In genomic region chr21:31922881-31923280, GRCh38 we compare ENCODE assay signal across 21 cellular contexts. TPM values are rescaled to one million over a fixed set of nuclear protein-coding genes. Genes with fewer than 3 reads are reported as not detected.
A peak's percentile ranks its signal among the peaks of the same experiment; 100 is the strongest.
DNase-seq lines count a peak whose midpoint lies in the region; ATAC-seq, FAIRE-seq and TF ChIP-seq lines count a peak whose summit lies in the region.
"Had no signal": no experiment of that assay in that cellular context is flagged by ENCODE, and none has a peak within 500 bp of the region (broad histone marks: within the 10 kb centered on the region; RNA-seq: fewer than 3 reads in every experiment).

No MANE protein-coding gene starts in this region.

- TF ChIP-seq CTCF in K562 (IDR thresholded peaks at IDR 0.05 in 2 of 3, conservative IDR thresholded peaks at IDR 0.05 in 1 of 3; ENCODE audit: insufficient read depth in 2 of 3, low read depth in 1 of 3, low read length in 3 of 3), result no peak
- no peak for TF ChIP-seq CTCF in neural crest cell (conservative IDR thresholded peaks at IDR 0.05)
- no peak for TF ChIP-seq CTCF in PC-9 (conservative IDR thresholded peaks at IDR 0.05)
- no peak for TF ChIP-seq CTCF in kidney (IDR thresholded peaks at IDR 0.05; ENCODE audit: borderline replicate concordance, extremely low read depth, insufficient read depth)

- H3K9me3 Mint-ChIP-seq in neural crest cell, result peaks cover 11% of the 10 kb centered on the region

- peaks cover 29% of the 10 kb centered on the region for H3K36me3 Mint-ChIP-seq in neural crest cell (ENCODE audit: low read depth)
- H3K36me3 Mint-ChIP-seq: CD8-positive, alpha-beta T cell had no signal

- no peak for TF ChIP-seq EP300 in K562 (IDR thresholded peaks at IDR 0.05; ENCODE audit: low read length)

- no peaks in the 10 kb centered on the region for H3K36me3 ChIP-seq in K562 (ENCODE audit: control insufficient read depth, insufficient read depth, low read length)
- no peaks in the 10 kb centered on the region for H3K36me3 ChIP-seq in PC-9 (ENCODE audit: low read depth)
- no peaks in the 10 kb centered on the region for H3K36me3 ChIP-seq in kidney (ENCODE audit: control insufficient read depth in 1 of 2, insufficient read depth in 2 of 2, low read length in 2 of 2)

- intact Hi-C loops in K562 (cut with micrococcal nuclease), result no loop called here
- intact Hi-C loops in PC-9 (cut with micrococcal nuclease; ENCODE audit: unreplicated experiment), result no loop called here
- intact Hi-C loops in kidney (cut with DNase I), result no loop called here

- in situ Hi-C loops in K562 (cut with MboI), result no loop called here

- DNase-seq in HT1080 (ENCODE audit: low read depth) (peak; percentile 14), NCI-H524 (lab: John Stamatoyannopoulos, UW) (peak; percentile 70 to 87), K562 (ENCODE audit: extremely low read depth in 1 of 4, low spot score in 3 of 4) (no peak), neural crest cell (ENCODE audit: low read depth, low spot score) (no peak), PC-9 (no peak), kidney (no peak), nucleus accumbens (lab: John Stamatoyannopoulos, UW) (no peak)
- DNase-seq in central memory CD4-positive, alpha-beta T cell, result no peak
- DNase-seq: Calu3; CD8-positive, alpha-beta T cell; DMS79 treated with DMSO at 0.1 percent for 48 hours; NCI-H1417 treated with DMSO at 0.1 percent for 48 hours; NCI-H2081; NCI-H510A; T-helper 1 cell had no signal

- H3F3A ChIP-seq in PC-9 (ENCODE audit: insufficient read depth, low read depth), result no peaks in the 10 kb centered on the region

- FAIRE-seq in K562 (lab: Jason Lieb, UNC) (no peak), kidney (lab: Jason Lieb, UNC) (no peak)
- FAIRE-seq: H1, HepG2, RCC 7860 had no signal

- peaks cover 9 to 28% of the 10 kb centered on the region in 2 experiments; a peak in 4 of 5 replicates for H3K27me3 ChIP-seq in K562 (ENCODE audit: control insufficient read depth in 2 of 2, insufficient read depth in 2 of 2, low read length in 2 of 2)
- peaks cover 49% of the 10 kb centered on the region; the same call in 1 of the 2 replicates for H3K27me3 ChIP-seq in PC-9 (ENCODE audit: insufficient read depth, low read depth)
- H3K27me3 ChIP-seq: BLaER1 had no signal

- WGBS in K562 (ENCODE audit: insufficient coverage, low coverage, missing lambda C conversion rate), result under 1% methylated on average over 10 of the region's 10 CpGs

- BruUV-seq in K562 (replicated peaks; lab: Mats Ljungman, UMichigan) (no TSS peak), PC-9 (replicated peaks; lab: Mats Ljungman, UMichigan) (no TSS peak)

- peaks cover 22% of the 10 kb centered on the region for H3K4me1 Mint-ChIP-seq in neural crest cell

- H3K79me2 ChIP-seq in K562 (ENCODE audit: control insufficient read depth, insufficient read depth, low read length), result no peaks in the 10 kb centered on the region
- H3K79me2 ChIP-seq in PC-9 (ENCODE audit: low read depth), result no peaks in the 10 kb centered on the region

- H2AFZ ChIP-seq in K562 (ENCODE audit: low read depth, low read length) (no peak overlapping the region), PC-9 (no peak overlapping the region)

- no peaks in the 10 kb centered on the region for H3K9me1 ChIP-seq in K562 (ENCODE audit: control insufficient read depth, insufficient read depth, low read length)

- CTCF ChIA-PET in K562 (lab: Yijun Ruan, JAX; ENCODE audit: low intra/inter-chr PET ratio) (no interaction called here), PC-9 (lab: Charles Lee) (no interaction called here)

- H3K27ac Mint-ChIP-seq in neural crest cell (ENCODE audit: unreplicated experiment), result peak overlapping the region; percentile 66
- H3K27ac Mint-ChIP-seq: CD8-positive, alpha-beta T cell had no signal

- no peak for TF ChIP-seq POLR2A in K562 (conservative IDR thresholded peaks at IDR 0.05)

- H3K4me2 ChIP-seq in K562 (ENCODE audit: insufficient read depth, low read length), result no peak overlapping the region
- no peak overlapping the region for H3K4me2 ChIP-seq in PC-9
- H3K4me2 ChIP-seq: BLaER1, KMS-11 had no signal

- ATAC-seq in K562, result no peak
- ATAC-seq: CD8-positive, alpha-beta T cell; HepG2; Right ventricle myocardium inferior had no signal

- H3K4me1 ChIP-seq in K562 (replicated peaks in 1 of 2; ENCODE audit: control insufficient read depth in 2 of 2, insufficient read depth in 2 of 2, low read length in 2 of 2) (no peaks in the 10 kb centered on the region), PC-9 (replicated peaks; ENCODE audit: insufficient read depth) (no peaks in the 10 kb centered on the region), kidney (ENCODE audit: control insufficient read depth in 1 of 2, insufficient read depth in 1 of 2, low read depth in 1 of 2, low read length in 2 of 2) (no peaks in the 10 kb centered on the region)
- H3K4me1 ChIP-seq: BLaER1 had no signal

- H3K27ac ChIP-seq in K562 (ENCODE audit: extremely low read depth, low read depth, low read length) (no peak overlapping the region), PC-9 (no peak overlapping the region), kidney (ENCODE audit: low read depth in 2 of 2, low read length in 2 of 2) (no peak overlapping the region)
- H3K27ac ChIP-seq: BLaER1, KMS-11 had no signal

- POLR2A ChIA-PET in K562 (lab: Yijun Ruan, JAX) (interaction anchor here (0.7 kb wide), 1 partner anchor 11 kb away, joined by 3 read pairs; no protein-coding TSS in a partner anchor), PC-9 (lab: Charles Lee; ENCODE audit: unreplicated experiment) (no interaction called here)

- H3K4me3 ChIP-seq in K562, result no peak overlapping the region
- no peak overlapping the region for H3K4me3 ChIP-seq in PC-9
- no peak overlapping the region for H3K4me3 ChIP-seq in kidney (ENCODE audit: low read length in 2 of 2)
- H3K4me3 ChIP-seq: BLaER1 had no signal

- no peak overlapping the region for H3K4me3 Mint-ChIP-seq in neural crest cell
- H3K4me3 Mint-ChIP-seq: CD8-positive, alpha-beta T cell had no signal

- H3K9me2 ChIP-seq in PC-9 (ENCODE audit: insufficient read depth), result no peaks in the 10 kb centered on the region

- H3K9ac ChIP-seq in K562 (ENCODE audit: insufficient read depth in 1 of 2, low read depth in 2 of 2, low read length in 2 of 2) (no peak overlapping the region), kidney (ENCODE audit: low read length in 2 of 2) (no peak overlapping the region)
- H3K9ac ChIP-seq: BLaER1, KMS-11 had no signal

- H4K20me1 ChIP-seq in K562 (replicated peaks; ENCODE audit: control insufficient read depth, insufficient read depth, low read length) (no peaks in the 10 kb centered on the region), PC-9 (ENCODE audit: insufficient read depth) (no peaks in the 10 kb centered on the region)
- H4K20me1 ChIP-seq: BLaER1 had no signal

- peaks cover 2% of the 10 kb centered on the region; the same call in 1 of the 2 replicates for H3K9me3 ChIP-seq in K562 (replicated peaks; ENCODE audit: control insufficient read depth, insufficient read depth, low read depth, low read length)
- H3K9me3 ChIP-seq in PC-9 (ENCODE audit: insufficient read depth, low read depth), result no peaks in the 10 kb centered on the region
- no peaks in the 10 kb centered on the region for H3K9me3 ChIP-seq in kidney (ENCODE audit: control insufficient read depth in 1 of 2, low read length in 2 of 2)

- TF ChIP-seq RAD21 in K562 (CRISPR knock-in tag; conservative IDR thresholded peaks at IDR 0.05 in 1 of 2, IDR thresholded peaks at IDR 0.05 in 1 of 2), result no peak

- H3K27me3 Mint-ChIP-seq in neural crest cell (ENCODE audit: low read depth), result no peaks in the 10 kb centered on the region

TF ChIP-seq in K562, 482 proteins besides CTCF, POLR2A, EP300 and RAD21:
- TF ChIP-seq BRCA1 (IDR thresholded peaks at IDR 0.05), result no peak
- no peak for TF ChIP-seq BRCA1 (CRISPR knock-in tag; IDR thresholded peaks at IDR 0.05)
- no peak for TF ChIP-seq ATF1 (CRISPR knock-in tag; IDR thresholded peaks at IDR 0.05)
- 0 out of 2 replicates have a peak, but pooled peaks have one; percentile 21 for TF ChIP-seq ATF1 (tag; IDR thresholded peaks at IDR 0.05)
- peak; percentile 42; the same call in 1 of the 2 replicates for TF ChIP-seq CREM (IDR thresholded peaks at IDR 0.05; ENCODE audit: low read depth)

RNA-seq across cellular contexts. Expression of gene HUNK, which starts 50.1 kb away (rescaled TPM):
- total RNA-seq in HT1080 (2014; rRNA removed; shearing (Covaris generic)), result not detected in 2 replicates
- 0.01 TPM in 1 of 2 replicates, not detected in the other for polyA plus RNA-seq in HT1080 (2015; cell fraction: cytosol; rRNA removed)
- not detected in 2 replicates for polyA plus RNA-seq in HT1080 (2015; cell fraction: nucleus; rRNA removed)
- total RNA-seq in K562 (2011; cell fraction: chromatin; rRNA removed; ENCODE audit: low replicate concordance), result not detected in 2 replicates
- not detected in 2 replicates for total RNA-seq in K562 (2011; cell fraction: nucleolus; rRNA removed)
- not detected in 2 replicates for total RNA-seq in K562 (2011; cell fraction: nucleoplasm; rRNA removed)
- total RNA-seq in K562 (2014; rRNA removed) (not detected in 2 replicates), K562 (2014; rRNA removed; fragmentation: Illumina TruSeq; extraction: Trizol) (not detected in 2 replicates), K562 (2015; rRNA removed; fragmentation: Illumina TruSeq; extraction: Trizol) (not detected in 2 replicates), K562 (2021) (0.02 TPM in 1 of 2 replicates, not detected in the other), neural crest cell (29.1 and 39.6 TPM in 2 replicates), PC-9 (2021) (not detected in 2 replicates), kidney (17.2 TPM)
- polyA plus RNA-seq in K562 (2011; rRNA removed) (not detected in 2 replicates), K562 (2014; fragmentation: Illumina TruSeq; extraction: Trizol) (not detected in 2 replicates), K562 (2014; fragmentation: Nextera tagmentation; extraction: Ambion mirVana) (not detected), K562 (2014; rRNA removed) (not detected in 2 replicates), kidney (ENCODE audit: insufficient read depth, low read depth, low replicate concordance) (2.7 TPM)
- polyA plus RNA-seq in K562 (2011; cell fraction: cytosol; rRNA removed), result not detected in 2 replicates
- polyA plus RNA-seq in K562 (2011; cell fraction: nucleus; rRNA removed), result not detected in 2 replicates
- not detected in 2 replicates for polyA plus RNA-seq in K562 (2012)
- polyA minus RNA-seq in K562 (2011; rRNA and poly(A)+ RNA removed), result not detected in 2 replicates
- polyA minus RNA-seq in K562 (2011; cell fraction: cytosol; rRNA and poly(A)+ RNA removed), result not detected in 2 replicates
- not detected in 2 replicates for polyA minus RNA-seq in K562 (2011; cell fraction: nucleus; rRNA and poly(A)+ RNA removed)
- total RNA-seq: CD8-positive, alpha-beta T cell had no signal

Comparison
In these comparisons a context has a peak if more than half of its experiments do, and no peak if none do; other contexts are left out.
1. DNase-seq: peak in HT1080 (single experiment) and NCI-H524 (2 of 2); none in K562 (0 of 4), neural crest cell (single experiment), PC-9 (0 of 2), kidney (single experiment), central memory CD4-positive, alpha-beta T cell (single experiment) and nucleus accumbens (0 of 56).
2. RNA of gene HUNK, which starts 50.1 kb away (total RNA-seq): 29.1 to 39.6 TPM in neural crest cell and 17.2 TPM in kidney (single experiment); not detected in HT1080, 0.02 TPM in K562 and not detected in PC-9; every median in the first group is over 10 times any median in the second.